9 cellular contexts compared by ENCODE assay signal in genomic region chr1:117653732-117654484, GRCh38. TPM values are rescaled to one million over a fixed set of nuclear protein-coding genes. Genes with fewer than 3 reads are reported as not detected.
A peak's percentile ranks its signal among the peaks of the same experiment; 100 is the strongest.
DNase-seq lines count a peak whose midpoint lies in the region; ATAC-seq lines count a peak whose summit lies in the region.
"Had no signal": no experiment of that assay in that cellular context is flagged by ENCODE, and none has a peak within 500 bp of the region (broad histone marks: within the 10 kb centered on the region; RNA-seq: fewer than 3 reads in every experiment).

No MANE protein-coding gene starts in this region.

- peaks cover 2 to 3% of the 10 kb centered on the region in 2 donors for H3K36me3 Mint-ChIP-seq in activated T-cell treated with anti-CD3 and anti-CD28 coated beads, Interleukin-2, amount 50 U/mL, for 72 hours (ENCODE audit: insufficient read depth in 2 of 2)
- H3K36me3 Mint-ChIP-seq in stimulated activated memory B cell treated with anti-CD40 and anti-IgM and Interleukin-4, amounts not matched to agents 10 μg/mL and 1 μg/mL and 100 μg/mL, for 72 hours: no peaks in the 10 kb centered on the region

- peaks cover 29% of the 10 kb centered on the region for H3K27me3 Mint-ChIP-seq in activated T-cell treated with anti-CD3 and anti-CD28 coated beads, Interleukin-2, amount 50 U/mL, for 72 hours (ENCODE audit: low read depth)
- no peaks in the 10 kb centered on the region for H3K27me3 Mint-ChIP-seq in stimulated activated memory B cell treated with anti-CD40 and anti-IgM and Interleukin-4, amounts not matched to agents 10 μg/mL and 1 μg/mL and 100 μg/mL, for 72 hours

- H3K27ac Mint-ChIP-seq in activated T-cell treated with anti-CD3 and anti-CD28 coated beads, Interleukin-2, amount 50 U/mL, for 72 hours: peak overlapping the region; percentile 65
- peak overlapping the region; percentile 94 for H3K27ac Mint-ChIP-seq in stimulated activated memory B cell treated with anti-CD40 and anti-IgM and Interleukin-4, amounts not matched to agents 10 μg/mL and 1 μg/mL and 100 μg/mL, for 72 hours
- H3K27ac Mint-ChIP-seq: HFFc6 had no signal

- no peaks in the 10 kb centered on the region for H3K9me3 Mint-ChIP-seq in activated T-cell treated with anti-CD3 and anti-CD28 coated beads, Interleukin-2, amount 50 U/mL, for 72 hours
- H3K9me3 Mint-ChIP-seq in stimulated activated memory B cell treated with anti-CD40 and anti-IgM and Interleukin-4, amounts not matched to agents 10 μg/mL and 1 μg/mL and 100 μg/mL, for 72 hours: no peaks in the 10 kb centered on the region
- H3K9me3 Mint-ChIP-seq: HFFc6 had no signal

- H3K4me3 Mint-ChIP-seq in activated T-cell treated with anti-CD3 and anti-CD28 coated beads, Interleukin-2, amount 50 U/mL, for 72 hours: peak overlapping the region; percentile 72 to 81
- H3K4me3 Mint-ChIP-seq in stimulated activated memory B cell treated with anti-CD40 and anti-IgM and Interleukin-4, amounts not matched to agents 10 μg/mL and 1 μg/mL and 100 μg/mL, for 72 hours: peak overlapping the region; percentile 61
- H3K4me3 Mint-ChIP-seq: HFFc6 had no signal

- peaks cover 75% of the 10 kb centered on the region for H3K4me1 Mint-ChIP-seq in activated T-cell treated with anti-CD3 and anti-CD28 coated beads, Interleukin-2, amount 50 U/mL, for 72 hours (ENCODE audit: low read depth)
- peaks cover 81% of the 10 kb centered on the region for H3K4me1 Mint-ChIP-seq in stimulated activated memory B cell treated with anti-CD40 and anti-IgM and Interleukin-4, amounts not matched to agents 10 μg/mL and 1 μg/mL and 100 μg/mL, for 72 hours

- ATAC-seq in HG03442 (IDR thresholded peaks at IDR 0.05; ENCODE audit: unreplicated experiment) (peak; percentile 6), GM18861 (IDR thresholded peaks at IDR 0.05; ENCODE audit: unreplicated experiment) (no peak), GM19324 (IDR thresholded peaks at IDR 0.05; ENCODE audit: low FRiP score, unreplicated experiment) (no peak), GM18873 (IDR thresholded peaks at IDR 0.05; ENCODE audit: low FRiP score, unreplicated experiment) (no peak)
- ATAC-seq in activated T-cell treated with anti-CD3 and anti-CD28 coated beads, Interleukin-2, amount 50 U/mL, for 72 hours (replicated peaks in 1 of 2): peak; percentile 28
- peak; percentile 62 for ATAC-seq in stimulated activated memory B cell treated with anti-CD40 and anti-IgM and Interleukin-4, amounts not matched to agents 10 μg/mL and 1 μg/mL and 100 μg/mL, for 72 hours

- peak; percentile 74 for DNase-seq in activated effector memory CD4-positive, alpha-beta T cell treated with anti-CD3 and anti-CD28 coated beads, Interleukin-2, amount 50 U/mL, for 16 hours
- no peak for DNase-seq in activated effector memory CD4-positive, alpha-beta T cell treated with Interleukin-2 at 50 U/mL for 16 hours
- peak; percentile 60 to 67 for DNase-seq in activated T-cell treated with anti-CD3 and anti-CD28 coated beads, Interleukin-2, amount 50 U/mL, for 72 hours
- DNase-seq: HFFc6 had no signal

RNA-seq across cellular contexts. Expression of gene TENT5C, which starts 48.1 kb away (rescaled TPM):
- 10 to 100 TPM; 22.5 to 36.3 TPM for total RNA-seq in activated T-cell treated with anti-CD3 and anti-CD28 coated beads, Interleukin-2, amount 50 U/mL, for 72 hours

Comparison
In these comparisons a context has a peak if more than half of its experiments do, and no peak if none do; other contexts are left out.
1. ATAC-seq: peak in HG03442 (single experiment), activated T-cell treated with anti-CD3 and anti-CD28 coated beads, Interleukin-2, amount 50 U/mL, for 72 hours (2 of 2) and stimulated activated memory B cell treated with anti-CD40 and anti-IgM and Interleukin-4, amounts not matched to agents 10 μg/mL and 1 μg/mL and 100 μg/mL, for 72 hours (single experiment); none in GM18861 (single experiment), GM19324 (single experiment) and GM18873 (single experiment).